In the genomic region with DNA sequence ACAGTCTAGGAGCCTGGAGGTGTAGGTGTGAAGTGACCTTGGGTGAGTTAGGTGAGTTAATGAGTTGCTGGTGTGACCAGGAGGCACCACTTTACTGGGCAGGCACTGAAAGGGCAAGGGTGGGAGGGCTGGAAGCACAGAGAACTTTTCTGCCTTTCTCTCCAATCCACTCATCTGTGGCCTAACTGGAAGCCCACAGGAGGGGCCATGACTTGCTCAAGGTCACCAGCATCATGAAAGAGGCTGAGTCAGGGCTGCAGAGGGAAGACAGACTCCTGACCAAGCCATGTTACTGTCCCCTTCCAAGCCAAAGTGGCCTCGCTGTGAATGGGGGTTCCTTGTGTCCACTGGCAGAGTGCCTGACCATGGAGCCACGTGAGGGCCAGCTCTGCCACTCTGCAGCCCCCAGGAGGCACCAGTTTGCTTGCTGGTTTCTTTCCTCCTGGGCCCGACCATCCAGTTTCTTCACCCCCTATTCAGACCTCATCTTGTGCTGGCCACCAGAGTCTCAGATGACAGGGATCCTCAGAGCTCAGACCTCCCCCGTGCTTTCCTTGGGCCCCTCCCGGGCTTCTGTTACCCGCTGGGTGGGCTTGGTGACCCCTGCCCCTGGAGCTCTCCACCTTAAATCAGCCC, we compare ENCODE assay signal across 33 cellular contexts. TPM values are rescaled to one million over a fixed set of nuclear protein-coding genes. Genes with fewer than 3 reads are reported as not detected.
A peak's percentile ranks its signal among the peaks of the same experiment; 100 is the strongest.
DNase-seq lines count a peak whose midpoint lies in the region; ATAC-seq and TF ChIP-seq lines count a peak whose summit lies in the region.
"Had no signal": no experiment of that assay in that cellular context is flagged by ENCODE, and none has a peak within 500 bp of the region (broad histone marks: within the 10 kb centered on the region; RNA-seq: fewer than 3 reads in every experiment).

No MANE protein-coding gene starts in this region.

- CTCF ChIA-PET in CD8-positive, alpha-beta memory T cell (lab: Charles Lee) = interaction anchor here (7.5 kb wide), 1 partner anchor 47 kb away, joined by 111 read pairs; no protein-coding TSS in a partner anchor
- CTCF ChIA-PET in HEK293 (lab: Yijun Ruan, JAX) = interaction anchor here (0.5 to 6.4 kb wide), 2 partner anchors 46 to 198 kb away, joined by 3 to 172 read pairs; no protein-coding TSS in a partner anchor
- CTCF ChIA-PET in naive thymus-derived CD4-positive, alpha-beta T cell (lab: Charles Lee) = no interaction called here

- peaks cover 22 to 30% (median 26%) of the 10 kb centered on the region in 3 donors for H3K4me1 Mint-ChIP-seq in CD8-positive, alpha-beta memory T cell
- peaks cover 20% of the 10 kb centered on the region for H3K4me1 Mint-ChIP-seq in central memory CD8-positive, alpha-beta T cell
- peaks cover 20 to 23% of the 10 kb centered on the region in 2 donors for H3K4me1 Mint-ChIP-seq in natural killer cell
- peaks cover 8% of the 10 kb centered on the region for H3K4me1 Mint-ChIP-seq in stimulated activated memory B cell treated with anti-CD40 and anti-IgM and Interleukin-4, amounts not matched to agents 10 μg/mL and 1 μg/mL and 100 μg/mL, for 72 hours
- peaks cover 17 to 27% (median 22%) of the 10 kb centered on the region in 7 donors for H3K4me1 Mint-ChIP-seq in naive thymus-derived CD4-positive, alpha-beta T cell

- peaks cover 21% of the 10 kb centered on the region for H3K4me1 ChIP-seq in CD8-positive, alpha-beta memory T cell (ENCODE audit: insufficient read depth, low read length)
- H3K4me1 ChIP-seq in HEK293 (ENCODE audit: control insufficient read depth, insufficient read depth, low read length) = no peaks in the 10 kb centered on the region
- H3K4me1 ChIP-seq in naive thymus-derived CD4-positive, alpha-beta T cell (ENCODE audit: control insufficient read depth in 2 of 2, insufficient read depth in 2 of 2, low read length in 2 of 2) = peaks cover 13 to 14% of the 10 kb centered on the region in 2 donors
- H3K4me1 ChIP-seq: prostate gland had no signal

- peaks cover 22 to 43% of the 10 kb centered on the region in 2 donors for H3K27me3 Mint-ChIP-seq in CD8-positive, alpha-beta memory T cell
- peaks cover 9% of the 10 kb centered on the region for H3K27me3 Mint-ChIP-seq in central memory CD8-positive, alpha-beta T cell
- peaks cover 24 to 26% of the 10 kb centered on the region in 2 donors for H3K27me3 Mint-ChIP-seq in natural killer cell (ENCODE audit: low read depth in 2 of 2)
- H3K27me3 Mint-ChIP-seq in stimulated activated memory B cell treated with anti-CD40 and anti-IgM and Interleukin-4, amounts not matched to agents 10 μg/mL and 1 μg/mL and 100 μg/mL, for 72 hours = peaks cover 43% of the 10 kb centered on the region
- peaks cover 21 to 40% (median 35%) of the 10 kb centered on the region in 5 donors for H3K27me3 Mint-ChIP-seq in naive thymus-derived CD4-positive, alpha-beta T cell

- no peak overlapping the region for H3K4me3 Mint-ChIP-seq in CD8-positive, alpha-beta memory T cell
- no peak overlapping the region for H3K4me3 Mint-ChIP-seq in central memory CD8-positive, alpha-beta T cell
- no peak overlapping the region for H3K4me3 Mint-ChIP-seq in natural killer cell
- no peak overlapping the region for H3K4me3 Mint-ChIP-seq in stimulated activated memory B cell treated with anti-CD40 and anti-IgM and Interleukin-4, amounts not matched to agents 10 μg/mL and 1 μg/mL and 100 μg/mL, for 72 hours
- H3K4me3 Mint-ChIP-seq in naive thymus-derived CD4-positive, alpha-beta T cell = no peak overlapping the region
- H3K4me3 Mint-ChIP-seq: activated CD4-positive, alpha-beta T cell treated with anti-CD3 and anti-CD28 coated beads, Interleukin-2, amount 10 ng/mL, durations not matched to agents 24 days and 14 days; activated T-helper 1 cell treated with anti-CD3 and anti-CD28 coated beads, Interleukin-12 subunit alpha, Interleukin-12 subunit beta, Interleukin-2, Interleukin-4 antibody, amounts not matched to agents 30 ng/mL and 10 ng/mL and 1 ng/mL, durations not matched to agents 14 hours and 24 hours and 36 hours had no signal

- H3K27me3 ChIP-seq in CD8-positive, alpha-beta memory T cell (ENCODE audit: insufficient read depth, low read length, poor library complexity, severe bottlenecking) = peaks cover 17% of the 10 kb centered on the region
- no peaks in the 10 kb centered on the region for H3K27me3 ChIP-seq in naive thymus-derived CD4-positive, alpha-beta T cell (ENCODE audit: control insufficient read depth in 2 of 2, insufficient read depth in 2 of 2, low read length in 2 of 2)

- POLR2A ChIA-PET in CD8-positive, alpha-beta memory T cell (lab: Charles Lee) = no interaction called here
- POLR2A ChIA-PET in HEK293 (lab: Yijun Ruan, JAX) = no interaction called here
- POLR2A ChIA-PET in naive thymus-derived CD4-positive, alpha-beta T cell (lab: Charles Lee) = interaction anchor here (0.6 kb wide), 1 partner anchor 10 kb away, joined by 4 read pairs; no protein-coding TSS in a partner anchor

- intact Hi-C loops in natural killer cell (cut with micrococcal nuclease) = no loop called here
- intact Hi-C loops in naive thymus-derived CD4-positive, alpha-beta T cell (cut with micrococcal nuclease) = no loop called here

- H3K9me3 Mint-ChIP-seq in CD8-positive, alpha-beta memory T cell = no peaks in the 10 kb centered on the region
- H3K9me3 Mint-ChIP-seq in central memory CD8-positive, alpha-beta T cell = no peaks in the 10 kb centered on the region
- H3K9me3 Mint-ChIP-seq in natural killer cell = peaks cover 0 to 2% of the 10 kb centered on the region in 2 donors
- no peaks in the 10 kb centered on the region for H3K9me3 Mint-ChIP-seq in stimulated activated memory B cell treated with anti-CD40 and anti-IgM and Interleukin-4, amounts not matched to agents 10 μg/mL and 1 μg/mL and 100 μg/mL, for 72 hours
- H3K9me3 Mint-ChIP-seq in naive thymus-derived CD4-positive, alpha-beta T cell = peaks cover 0 to 5% (median 0%) of the 10 kb centered on the region in 11 donors
- H3K9me3 Mint-ChIP-seq: activated CD4-positive, alpha-beta T cell treated with anti-CD3 and anti-CD28 coated beads, Interleukin-2, amount 10 ng/mL, durations not matched to agents 24 days and 14 days; activated T-helper 1 cell treated with anti-CD3 and anti-CD28 coated beads, Interleukin-12 subunit alpha, Interleukin-12 subunit beta, Interleukin-2, Interleukin-4 antibody, amounts not matched to agents 30 ng/mL and 10 ng/mL and 1 ng/mL, durations not matched to agents 14 hours and 24 hours and 36 hours had no signal

- no peaks in the 10 kb centered on the region for H3K36me3 Mint-ChIP-seq in CD8-positive, alpha-beta memory T cell
- H3K36me3 Mint-ChIP-seq in central memory CD8-positive, alpha-beta T cell (ENCODE audit: insufficient read depth) = peaks cover 4% of the 10 kb centered on the region
- H3K36me3 Mint-ChIP-seq in natural killer cell = no peaks in the 10 kb centered on the region
- no peaks in the 10 kb centered on the region for H3K36me3 Mint-ChIP-seq in stimulated activated memory B cell treated with anti-CD40 and anti-IgM and Interleukin-4, amounts not matched to agents 10 μg/mL and 1 μg/mL and 100 μg/mL, for 72 hours
- H3K36me3 Mint-ChIP-seq in naive thymus-derived CD4-positive, alpha-beta T cell = peaks cover 0 to 4% (median 0%) of the 10 kb centered on the region in 5 donors

- TF ChIP-seq CTCF in HEK293 (tag by site-specific recombination; IDR thresholded peaks at IDR 0.05) (no peak), natural killer cell (IDR thresholded peaks at IDR 0.05) (no peak)

- no peak overlapping the region for H3K4me3 ChIP-seq in CD8-positive, alpha-beta memory T cell (ENCODE audit: low read length)
- no peak overlapping the region for H3K4me3 ChIP-seq in HEK293 (ENCODE audit: low read depth, low read length)
- no peak overlapping the region for H3K4me3 ChIP-seq in naive thymus-derived CD4-positive, alpha-beta T cell (ENCODE audit: low read length)
- H3K4me3 ChIP-seq: gastroesophageal sphincter, prostate gland, sigmoid colon, SJCRH30, transverse colon had no signal

- ATAC-seq in central memory CD8-positive, alpha-beta T cell (replicated peaks; ENCODE audit: extremely low read depth, poor library complexity, severe bottlenecking) = no peak
- ATAC-seq in natural killer cell (no peak), HG03354 (IDR thresholded peaks at IDR 0.05; ENCODE audit: poor library complexity, severe bottlenecking, unreplicated experiment) (no peak)
- no peak for ATAC-seq in stimulated activated memory B cell treated with anti-CD40 and anti-IgM and Interleukin-4, amounts not matched to agents 10 μg/mL and 1 μg/mL and 100 μg/mL, for 72 hours
- no peak for ATAC-seq in naive thymus-derived CD4-positive, alpha-beta T cell
- ATAC-seq: gastroesophageal sphincter, left ventricle myocardium superior had no signal

- no peaks in the 10 kb centered on the region for H3K9me3 ChIP-seq in CD8-positive, alpha-beta memory T cell (ENCODE audit: low read length)
- no peaks in the 10 kb centered on the region for H3K9me3 ChIP-seq in HEK293 (ENCODE audit: control insufficient read depth, insufficient read depth, low read depth, low read length)
- no peaks in the 10 kb centered on the region for H3K9me3 ChIP-seq in naive thymus-derived CD4-positive, alpha-beta T cell (ENCODE audit: control insufficient read depth in 2 of 3, low read length in 3 of 3)
- H3K9me3 ChIP-seq: gastroesophageal sphincter, prostate gland, sigmoid colon, SJCRH30, transverse colon had no signal

- DNase-seq in CD8-positive, alpha-beta memory T cell = peak in 1 of 5 donors; percentile 23
- no peak for DNase-seq in central memory CD8-positive, alpha-beta T cell (ENCODE audit: low spot score in 2 of 2)
- DNase-seq in natural killer cell = no peak
- no peak for DNase-seq in stimulated activated CD8-positive, alpha-beta memory T cell treated with anti-CD3 and anti-CD28 coated beads, Interleukin-4, amount 100 ng/mL, for 48 hours
- DNase-seq in naive thymus-derived CD4-positive, alpha-beta T cell = no peak
- DNase-seq: activated CD4-positive, alpha-beta T cell treated with anti-CD3 and anti-CD28 coated beads, Interleukin-2, amount 10 ng/mL, durations not matched to agents 24 days and 14 days; activated CD8-positive, alpha-beta memory T cell treated with anti-CD3 and anti-CD28 coated beads, Interleukin-2, amount 50 U/mL, for 48 hours; activated naive CD4-positive, alpha-beta T cell treated with anti-CD3 and anti-CD28 coated beads, Interleukin-2, amount 50 U/mL, for 16 hours; DMS79; GDM1; KG1; left ventricle myocardium superior; NCI-H1092 treated with DMSO at 0.1 percent for 48 hours; NCI-H1694 treated with DMSO at 0.1 percent for 48 hours; NCI-H446; occipital lobe; sigmoid colon; SJCRH30; stimulated activated CD4-positive, alpha-beta T cell treated with anti-CD3 and anti-CD28 coated beads, Interleukin-12 subunit alpha, Interleukin-12 subunit beta, amount 100 ng/mL, for 4 hours; stimulated activated CD4-positive, alpha-beta T cell treated with anti-CD3 and anti-CD28 coated beads, Interleukin-2, amount 100 ng/mL, for 48 hours; transverse colon had no signal

- peak overlapping the region in 7 of 8 donors; percentile 71 to 90 (median 80) for H3K27ac Mint-ChIP-seq in CD8-positive, alpha-beta memory T cell
- H3K27ac Mint-ChIP-seq in central memory CD8-positive, alpha-beta T cell (ENCODE audit: low read depth) = peak overlapping the region; percentile 63
- peak overlapping the region; percentile 47 to 52 for H3K27ac Mint-ChIP-seq in natural killer cell
- no peak overlapping the region for H3K27ac Mint-ChIP-seq in stimulated activated memory B cell treated with anti-CD40 and anti-IgM and Interleukin-4, amounts not matched to agents 10 μg/mL and 1 μg/mL and 100 μg/mL, for 72 hours
- H3K27ac Mint-ChIP-seq in naive thymus-derived CD4-positive, alpha-beta T cell = no peak overlapping the region
- H3K27ac Mint-ChIP-seq: activated CD4-positive, alpha-beta T cell treated with anti-CD3 and anti-CD28 coated beads, Interleukin-2, amount 10 ng/mL, durations not matched to agents 24 days and 14 days; activated T-helper 1 cell treated with anti-CD3 and anti-CD28 coated beads, Interleukin-12 subunit alpha, Interleukin-12 subunit beta, Interleukin-2, Interleukin-4 antibody, amounts not matched to agents 30 ng/mL and 10 ng/mL and 1 ng/mL, durations not matched to agents 14 hours and 24 hours and 36 hours had no signal

- H3K27ac ChIP-seq in CD8-positive, alpha-beta memory T cell (ENCODE audit: low read depth, low read length) = no peak overlapping the region
- no peak overlapping the region for H3K27ac ChIP-seq in HEK293 (ENCODE audit: extremely low read depth, low read depth, low read length)
- H3K27ac ChIP-seq in naive thymus-derived CD4-positive, alpha-beta T cell (ENCODE audit: low read depth, low read length) = no peak overlapping the region
- H3K27ac ChIP-seq: gastroesophageal sphincter, prostate gland, sigmoid colon, SJCRH30, transverse colon had no signal

- H3K36me3 ChIP-seq in CD8-positive, alpha-beta memory T cell (ENCODE audit: insufficient read depth, low read length) = no peaks in the 10 kb centered on the region
- H3K36me3 ChIP-seq in HEK293 (ENCODE audit: control insufficient read depth in 2 of 2, insufficient read depth in 1 of 2, low read length in 2 of 2) = no peaks in the 10 kb centered on the region
- no peaks in the 10 kb centered on the region for H3K36me3 ChIP-seq in naive thymus-derived CD4-positive, alpha-beta T cell (ENCODE audit: control insufficient read depth in 2 of 3, insufficient read depth in 3 of 3, low read length in 3 of 3)
- H3K36me3 ChIP-seq: gastroesophageal sphincter, prostate gland, sigmoid colon, SJCRH30, transverse colon had no signal

RNA-seq across cellular contexts. Expression of a gene that starts 4.3 kb away (rescaled TPM):
- not detected for total RNA-seq in CD8-positive, alpha-beta memory T cell
- not detected for polyA plus RNA-seq in CD8-positive, alpha-beta memory T cell
- not detected for total RNA-seq in natural killer cell
- under 1 TPM in 1 of 5 experiments, not detected in 4; 0.05 TPM for total RNA-seq in naive thymus-derived CD4-positive, alpha-beta T cell
- not detected for polyA plus RNA-seq in naive thymus-derived CD4-positive, alpha-beta T cell
- total RNA-seq: activated CD4-positive, alpha-beta T cell treated with anti-CD3 and anti-CD28 coated beads, Interleukin-2, amount 10 ng/mL, durations not matched to agents 24 days and 14 days; activated T-helper 1 cell treated with anti-CD3 and anti-CD28 coated beads, Interleukin-12 subunit alpha, Interleukin-12 subunit beta, Interleukin-2, Interleukin-4 antibody, amounts not matched to agents 30 ng/mL and 10 ng/mL and 1 ng/mL, durations not matched to agents 14 hours and 24 hours and 36 hours; gastroesophageal sphincter; HT1080; left ventricle myocardium superior; MCF 10A; mesenteric fat pad; occipital lobe; RPMI7951; sigmoid colon; SJCRH30; transverse colon had no signal
- polyA plus RNA-seq: AG04450, BJ, sigmoid colon had no signal

RNA-seq across cellular contexts. Expression of a gene that starts 14.0 kb away (rescaled TPM):
- total RNA-seq in CD8-positive, alpha-beta memory T cell = not detected
- not detected for polyA plus RNA-seq in CD8-positive, alpha-beta memory T cell
- not detected for total RNA-seq in natural killer cell
- total RNA-seq in naive thymus-derived CD4-positive, alpha-beta T cell = not detected
- polyA plus RNA-seq in naive thymus-derived CD4-positive, alpha-beta T cell = not detected
- total RNA-seq: activated CD4-positive, alpha-beta T cell treated with anti-CD3 and anti-CD28 coated beads, Interleukin-2, amount 10 ng/mL, durations not matched to agents 24 days and 14 days; activated T-helper 1 cell treated with anti-CD3 and anti-CD28 coated beads, Interleukin-12 subunit alpha, Interleukin-12 subunit beta, Interleukin-2, Interleukin-4 antibody, amounts not matched to agents 30 ng/mL and 10 ng/mL and 1 ng/mL, durations not matched to agents 14 hours and 24 hours and 36 hours; HT1080; MCF 10A; mesenteric fat pad; RPMI7951; SJCRH30 had no signal
- polyA plus RNA-seq: AG04450, BJ had no signal

RNA-seq across cellular contexts. Expression of a gene that starts 44.9 kb away (rescaled TPM):
- not detected for total RNA-seq in CD8-positive, alpha-beta memory T cell
- not detected for polyA plus RNA-seq in CD8-positive, alpha-beta memory T cell
- total RNA-seq in natural killer cell = not detected
- total RNA-seq in naive thymus-derived CD4-positive, alpha-beta T cell = not detected
- polyA plus RNA-seq in naive thymus-derived CD4-positive, alpha-beta T cell = not detected
- total RNA-seq: activated CD4-positive, alpha-beta T cell treated with anti-CD3 and anti-CD28 coated beads, Interleukin-2, amount 10 ng/mL, durations not matched to agents 24 days and 14 days; activated T-helper 1 cell treated with anti-CD3 and anti-CD28 coated beads, Interleukin-12 subunit alpha, Interleukin-12 subunit beta, Interleukin-2, Interleukin-4 antibody, amounts not matched to agents 30 ng/mL and 10 ng/mL and 1 ng/mL, durations not matched to agents 14 hours and 24 hours and 36 hours; left ventricle myocardium superior; MCF 10A; RPMI7951 had no signal

Comparison
In these comparisons a context has a peak if more than half of its experiments do, and no peak if none do; other contexts are left out.
1. H3K27ac Mint-ChIP-seq: peak in CD8-positive, alpha-beta memory T cell (7 of 8), central memory CD8-positive, alpha-beta T cell (single experiment) and natural killer cell (2 of 2); none in stimulated activated memory B cell treated with anti-CD40 and anti-IgM and Interleukin-4, amounts not matched to agents 10 μg/mL and 1 μg/mL and 100 μg/mL, for 72 hours (single experiment) and naive thymus-derived CD4-positive, alpha-beta T cell (0 of 9).